In genomic region chr4:152277333-152277732, GRCh38 we compare ENCODE assay signal across 26 cellular contexts.
"Had no signal": no experiment of that assay in that cellular context is flagged by ENCODE, and none has a peak within 500 bp of the region (broad histone marks: within the 10 kb centered on the region; RNA-seq: fewer than 3 reads in every experiment).

No MANE protein-coding gene starts in this region.

- H3K36me3 ChIP-seq: neural progenitor cell, neutrophil, ovary, prostate gland, sigmoid colon, stomach, thyroid gland, transverse colon, upper lobe of left lung, vagina had no signal

- H3K4me1 ChIP-seq: prostate gland, sigmoid colon, testis, thyroid gland, vagina had no signal

- H3K27ac ChIP-seq: neural progenitor cell, neutrophil, ovary, prostate gland, sigmoid colon, testis, thyroid gland, vagina had no signal

- H3K4me3 ChIP-seq: lung, neural progenitor cell, ovary, prostate gland, sigmoid colon, smooth muscle cell, stomach, testis, thyroid gland, transverse colon, upper lobe of left lung, vagina had no signal

- ATAC-seq: left lobe of liver; natural killer cell; stimulated activated naive CD8-positive, alpha-beta T cell treated with anti-CD3 and anti-CD28 coated beads, Interleukin-15, Interleukin-2, amounts not matched to agents 100 U/mL and 50 U/mL, for 24 hours had no signal

- H3K27me3 ChIP-seq: neural progenitor cell, neutrophil, ovary, sigmoid colon, stomach, testis, thyroid gland, transverse colon, upper lobe of left lung, vagina had no signal

- H3K9me3 ChIP-seq: neutrophil, ovary, prostate gland, sigmoid colon, stomach, testis, thyroid gland, transverse colon, upper lobe of left lung, vagina had no signal

- DNase-seq: mesendoderm; naive B cell; natural killer cell; nephron progenitor cell; occipital lobe; ovary; retina; sigmoid colon; stimulated activated CD4-positive, alpha-beta T cell treated with anti-CD3 and anti-CD28 coated beads, Interleukin-1b, Interleukin-23, amount 100 ng/mL, for 48 hours; stimulated activated CD4-positive, alpha-beta T cell treated with anti-CD3 and anti-CD28 coated beads, Interleukin-2, amount 100 ng/mL, for 48 hours; stimulated activated CD4-positive, alpha-beta T cell treated with anti-CD3 and anti-CD28 coated beads, Interleukin-4, amount 100 ng/mL, for 4 hours; stimulated activated CD8-positive, alpha-beta memory T cell treated with anti-CD3 and anti-CD28 coated beads, Interleukin-4, amount 100 ng/mL, for 48 hours; stimulated activated naive B cell treated with anti-CD40 and anti-IgM and Interleukin-4, amounts not matched to agents 10 μg/mL and 1 μg/mL and 100 μg/mL, for 72 hours; stimulated activated naive CD8-positive, alpha-beta T cell treated with anti-CD3 and anti-CD28 coated beads, Interleukin-15, Interleukin-2, amounts not matched to agents 100 U/mL and 50 U/mL, for 24 hours; stomach; testis; thyroid gland; transverse colon; upper lobe of left lung had no signal
